Comparison of ENCODE assay signal across 25 cellular contexts in the genomic region with DNA sequence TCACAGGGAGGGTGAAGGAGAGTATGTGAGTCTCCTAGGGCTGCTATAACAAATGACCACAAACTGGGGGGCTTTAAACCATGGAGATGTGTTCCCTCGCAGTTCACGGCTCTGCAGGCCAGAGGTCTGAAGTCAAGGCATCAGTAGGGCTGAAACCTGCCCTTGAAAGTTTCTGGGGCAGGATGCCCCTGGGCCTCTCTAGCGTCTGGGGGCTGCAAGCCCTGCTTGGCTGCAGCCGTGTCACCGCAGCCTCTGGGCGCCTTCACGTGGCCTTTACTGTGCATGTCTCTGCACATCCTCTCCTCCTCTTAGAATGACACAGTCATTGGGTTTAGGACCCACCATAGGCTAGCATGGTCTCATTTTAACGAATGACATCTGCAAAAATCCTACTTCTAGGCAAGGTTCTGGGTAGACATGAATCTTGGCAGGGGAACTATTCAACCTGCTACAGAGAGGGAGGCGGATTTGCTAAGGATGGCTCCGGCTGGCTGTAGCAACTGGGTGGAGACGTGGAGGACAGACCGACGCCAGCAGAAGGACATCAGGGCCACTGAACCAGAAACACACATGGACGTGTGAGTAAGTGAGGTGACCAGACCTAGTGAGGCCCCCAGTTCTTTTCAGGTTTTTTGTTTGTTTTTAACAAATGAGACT. TPM values are rescaled to one million over a fixed set of nuclear protein-coding genes. Genes with fewer than 3 reads are reported as not detected.
A peak's percentile ranks its signal among the peaks of the same experiment; 100 is the strongest.
DNase-seq lines count a peak whose midpoint lies in the region; ATAC-seq, FAIRE-seq and TF ChIP-seq lines count a peak whose summit lies in the region.
"Had no signal": no experiment of that assay in that cellular context is flagged by ENCODE, and none has a peak within 500 bp of the region (broad histone marks: within the 10 kb centered on the region; RNA-seq: fewer than 3 reads in every experiment).

No MANE protein-coding gene starts in this region.

- peaks cover 6% of the 10 kb centered on the region for H3K9me3 ChIP-seq in RWPE2 (ENCODE audit: severe bottlenecking)
- no peaks in the 10 kb centered on the region for H3K9me3 ChIP-seq in smooth muscle cell (replicated peaks; ENCODE audit: low read depth)

- no peak overlapping the region for H3K27ac Mint-ChIP-seq in osteocyte (ENCODE audit: unreplicated experiment)

- WGBS in smooth muscle cell (ENCODE audit: low lambda C conversion rate) = 83% methylated on average over 14 of the region's 14 CpGs

- H3F3A ChIP-seq in smooth muscle cell (ENCODE audit: low read depth) = no peaks in the 10 kb centered on the region

- no peaks in the 10 kb centered on the region for H3K4me1 Mint-ChIP-seq in osteocyte (ENCODE audit: unreplicated experiment)
- H3K4me1 Mint-ChIP-seq: CD14-positive monocyte; CD8-positive, alpha-beta memory T cell had no signal

- no peaks in the 10 kb centered on the region for H4K20me1 ChIP-seq in smooth muscle cell (ENCODE audit: low read depth)

- FAIRE-seq in urothelium cell line (lab: Jason Lieb, UNC) = no peak
- FAIRE-seq: GM12892, GM19239 had no signal

- no peaks in the 10 kb centered on the region for H3K79me2 ChIP-seq in smooth muscle cell (ENCODE audit: low read depth)

- H3K4me1 ChIP-seq in RWPE2 (ENCODE audit: insufficient read depth, poor library complexity, severe bottlenecking) = no peaks in the 10 kb centered on the region
- H3K4me1 ChIP-seq in smooth muscle cell (ENCODE audit: low read depth) = no peaks in the 10 kb centered on the region

- H3K27ac ChIP-seq in RWPE2 (ENCODE audit: poor library complexity, severe bottlenecking) = no peak overlapping the region
- no peak overlapping the region for H3K27ac ChIP-seq in coronary artery
- no peak overlapping the region for H3K27ac ChIP-seq in smooth muscle cell (ENCODE audit: low read depth)
- no peak overlapping the region for H3K27ac ChIP-seq in brain microvascular endothelial cell
- H3K27ac ChIP-seq: PC-9 had no signal

- peak; percentile 67 for DNase-seq in G401 (ENCODE audit: low spot score)
- peak; percentile 62 for DNase-seq in RWPE2 (ENCODE audit: low spot score)
- peak; percentile 22 for DNase-seq in coronary artery (ENCODE audit: low spot score)
- peak; percentile 73 for DNase-seq in osteocyte (ENCODE audit: extremely low spot score, unreplicated experiment)
- no peak for DNase-seq in smooth muscle cell (lab: John Stamatoyannopoulos, UW; ENCODE audit: unreplicated experiment)
- no peak for DNase-seq in urothelium cell line (ENCODE audit: low spot score)
- no peak for DNase-seq in brain microvascular endothelial cell
- DNase-seq: CD8-positive, alpha-beta memory T cell; DMS 273 treated with DMSO at 0.1 percent for 48 hours; DMS79 treated with DMSO at 0.1 percent for 48 hours; IMR-90; KG1; MG63; NCI-H1105 treated with DMSO at 0.1 percent for 48 hours; NCI-H146; NCI-H1930; NCI-H2107; NCI-H524 treated with DMSO at 0.1 percent for 48 hours; NCI-H774; PC-9; SHP77 treated with DMSO at 0.1 percent for 48 hours had no signal

- H3K36me3 ChIP-seq in RWPE2 (ENCODE audit: low read depth) (no peaks in the 10 kb centered on the region), smooth muscle cell (ENCODE audit: low read depth) (no peaks in the 10 kb centered on the region), brain microvascular endothelial cell (replicated peaks) (no peaks in the 10 kb centered on the region)
- H3K36me3 ChIP-seq: MG63 had no signal

- in situ Hi-C loops in G401 (cut with HindIII; ENCODE audit: low sequenced_read_pairs) (no loop called here), brain microvascular endothelial cell (cut with HindIII; ENCODE audit: low pct_ligation_motif_present, low sequenced_read_pairs) (no loop called here)

- peaks cover 23% of the 10 kb centered on the region for H3K9me3 Mint-ChIP-seq in osteocyte (ENCODE audit: unreplicated experiment)

- H3K27me3 Mint-ChIP-seq in osteocyte (ENCODE audit: unreplicated experiment) = no peaks in the 10 kb centered on the region

- TF ChIP-seq CTCF in RWPE2 (IDR thresholded peaks at IDR 0.05; ENCODE audit: poor library complexity, severe bottlenecking) (no peak), coronary artery (IDR thresholded peaks at IDR 0.05) (no peak), osteocyte (IDR thresholded peaks at IDR 0.05) (no peak), smooth muscle cell (IDR thresholded peaks at IDR 0.05; ENCODE audit: borderline replicate concordance, insufficient read depth, poor library complexity, severe bottlenecking) (no peak), brain microvascular endothelial cell (IDR thresholded peaks at IDR 0.05; ENCODE audit: low read depth, low read length, missing control alignments) (no peak)

- H3K4me3 ChIP-seq in RWPE2 (ENCODE audit: severe bottlenecking) (no peak overlapping the region), coronary artery (no peak overlapping the region), smooth muscle cell (no peak overlapping the region), brain microvascular endothelial cell (ENCODE audit: low read depth, low read length) (no peak overlapping the region)
- H3K4me3 ChIP-seq: MG63, PC-9 had no signal

- no peak overlapping the region for H3K9ac ChIP-seq in smooth muscle cell (ENCODE audit: low read depth)

- no peak for ATAC-seq in RWPE2 (ENCODE audit: low read depth)
- ATAC-seq in HG03097 (IDR thresholded peaks at IDR 0.05; ENCODE audit: low FRiP score, unreplicated experiment) = no peak

- H3K36me3 Mint-ChIP-seq in osteocyte (ENCODE audit: unreplicated experiment) = no peaks in the 10 kb centered on the region
- H3K36me3 Mint-ChIP-seq: CD14-positive monocyte had no signal

- H3K27me3 ChIP-seq in RWPE2 (ENCODE audit: insufficient read depth, poor library complexity, severe bottlenecking) (peaks cover 74% of the 10 kb centered on the region), smooth muscle cell (ENCODE audit: low read depth) (no peaks in the 10 kb centered on the region), brain microvascular endothelial cell (replicated peaks) (no peaks in the 10 kb centered on the region)
- H3K27me3 ChIP-seq: MG63 had no signal

- H3K4me2 ChIP-seq in smooth muscle cell = no peak overlapping the region
- H3K4me2 ChIP-seq: PC-9 had no signal

- H2AFZ ChIP-seq in smooth muscle cell (ENCODE audit: low read depth) = no peak overlapping the region
- H2AFZ ChIP-seq: PC-9 had no signal

- no peak overlapping the region for H3K4me3 Mint-ChIP-seq in osteocyte (ENCODE audit: unreplicated experiment)
- H3K4me3 Mint-ChIP-seq: CD14-positive monocyte; CD8-positive, alpha-beta memory T cell had no signal

RNA-seq across cellular contexts. Expression of gene PHACTR3, which starts 58.6 kb away (rescaled TPM):
- not detected in 2 replicates for total RNA-seq in G401 (2014; rRNA removed; shearing (Covaris generic))
- total RNA-seq in osteocyte = not detected in 2 replicates
- 0.76 and 1.3 TPM in 2 replicates for total RNA-seq in smooth muscle cell
- 1.7 and 2.6 TPM in 2 replicates for polyA plus RNA-seq in smooth muscle cell
- total RNA-seq: CD8-positive, alpha-beta memory T cell; IMR-90 had no signal
- polyA plus RNA-seq: CD8-positive, alpha-beta memory T cell; IMR-90 had no signal

Comparison
In these comparisons a context has a peak if more than half of its experiments do, and no peak if none do; other contexts are left out.
1. DNase-seq: peak in G401 (single experiment), RWPE2 (single experiment), coronary artery (single experiment) and osteocyte (single experiment); none in smooth muscle cell (single experiment), urothelium cell line (single experiment) and brain microvascular endothelial cell (single experiment).